11 cellular contexts compared by ENCODE assay signal in genomic region chr12:103401421-103401820, GRCh38.
DNase-seq lines count a peak whose midpoint lies in the region; ATAC-seq and TF ChIP-seq lines count a peak whose summit lies in the region.
"Had no signal": no experiment of that assay in that cellular context is flagged by ENCODE, and none has a peak within 500 bp of the region (broad histone marks: within the 10 kb centered on the region; RNA-seq: fewer than 3 reads in every experiment).

No MANE protein-coding gene starts in this region.

- H3K4me3 Mint-ChIP-seq in natural killer cell treated with Interleukin-12 subunit alpha and Interleukin-12 subunit beta and Interleukin-15 and Interleukin-18, amount 100 ng/mL, for 72 hours, result no peak overlapping the region
- H3K4me3 Mint-ChIP-seq: activated CD8-positive, alpha-beta memory T cell treated with anti-CD3 and anti-CD28 coated beads, Interleukin-2, amount 10 ng/mL, durations not matched to agents 7 days and 5 days; CD4-positive, alpha-beta T cell; T-helper 1 cell treated with Interleukin-12 subunit alpha and Interleukin-12 subunit beta and Interleukin-4 antibody, amounts not matched to agents 30 μg/mL and 1 μg/mL, for 36 hours had no signal

- BruUV-seq in mammary epithelial cell (replicated peaks; lab: Mats Ljungman, UMichigan), result no TSS peak

- in situ Hi-C loops in mammary epithelial cell (cut with MboI; ENCODE audit: low sequenced_read_pairs in 2 of 2), result no loop called here

- no peaks in the 10 kb centered on the region for H3K36me3 Mint-ChIP-seq in natural killer cell treated with Interleukin-12 subunit alpha and Interleukin-12 subunit beta and Interleukin-15 and Interleukin-18, amount 100 ng/mL, for 72 hours
- H3K36me3 Mint-ChIP-seq: activated CD8-positive, alpha-beta memory T cell treated with anti-CD3 and anti-CD28 coated beads, Interleukin-2, amount 10 ng/mL, durations not matched to agents 7 days and 5 days had no signal

- H4K20me1 ChIP-seq in mammary epithelial cell (ENCODE audit: insufficient read depth, low read length), result no peaks in the 10 kb centered on the region

- no peak for ATAC-seq in natural killer cell treated with Interleukin-12 subunit alpha and Interleukin-12 subunit beta and Interleukin-15 and Interleukin-18, amount 100 ng/mL, for 72 hours
- no peak for ATAC-seq in GM21447 (IDR thresholded peaks at IDR 0.05; ENCODE audit: unreplicated experiment)
- ATAC-seq: activated CD8-positive, alpha-beta memory T cell treated with anti-CD3 and anti-CD28 coated beads, Interleukin-2, amount 10 ng/mL, durations not matched to agents 7 days and 5 days had no signal

- DNase-seq in A172 (ENCODE audit: low spot score) (peak; percentile 57), DMS53 treated with DMSO at 0.1 percent for 48 hours (lab: John Stamatoyannopoulos, UW; ENCODE audit: unreplicated experiment) (peak; percentile 57), NCI-H146 treated with DMSO at 0.1 percent for 48 hours (lab: John Stamatoyannopoulos, UW; ENCODE audit: unreplicated experiment) (peak; percentile 63), mammary epithelial cell (peak; percentile 78), DMS79 (lab: John Stamatoyannopoulos, UW) (no peak), cerebellar cortex (ENCODE audit: low spot score) (no peak)
- DNase-seq in natural killer cell treated with Interleukin-12 subunit alpha and Interleukin-12 subunit beta and Interleukin-15 and Interleukin-18, amount 100 ng/mL, for 72 hours (ENCODE audit: low spot score), result no peak
- DNase-seq: activated CD8-positive, alpha-beta memory T cell treated with anti-CD3 and anti-CD28 coated beads, Interleukin-2, amount 10 ng/mL, durations not matched to agents 7 days and 5 days had no signal

- dilution Hi-C loops in mammary epithelial cell (cut with HindIII; ENCODE audit: low sequenced_read_pairs), result no loop called here

- H3K27ac ChIP-seq in mammary epithelial cell (ENCODE audit: insufficient read depth, low read depth, low read length), result no peak overlapping the region

- no peaks in the 10 kb centered on the region for H3K36me3 ChIP-seq in mammary epithelial cell (ENCODE audit: insufficient read depth, low read length)

- peak overlapping the region; percentile 43 for H2AFZ ChIP-seq in mammary epithelial cell (ENCODE audit: low read depth, low read length)

- CTCF ChIA-PET in mammary epithelial cell (lab: Charles Lee; ENCODE audit: low non-redundant PET), result no interaction called here

- 50% methylated on average over 3 of the region's 3 CpGs for WGBS in mammary epithelial cell (ENCODE audit: low coverage, missing lambda C conversion rate)

- intact Hi-C loops in mammary epithelial cell (cut with micrococcal nuclease), result loop anchor here (1.0 to 5.0 kb wide), 4 partner anchors 95 to 454 kb away; no protein-coding TSS in a partner anchor

- H3K4me1 ChIP-seq in mammary epithelial cell (ENCODE audit: insufficient read depth, low read length), result peaks cover 5% of the 10 kb centered on the region

- H3K9ac ChIP-seq in mammary epithelial cell (ENCODE audit: insufficient read depth, low read length), result no peak overlapping the region

- no peak overlapping the region for H3K4me3 ChIP-seq in mammary epithelial cell (replicated peaks in 1 of 3; ENCODE audit: insufficient read depth in 1 of 3, low read depth in 2 of 3, low read length in 3 of 3)

- TF ChIP-seq CTCF in mammary epithelial cell (conservative IDR thresholded peaks at IDR 0.05 in 1 of 2, IDR thresholded peaks at IDR 0.05 in 1 of 2; ENCODE audit: extremely low read depth in 1 of 2, insufficient read depth in 1 of 2, low read depth in 1 of 2, low read length in 2 of 2), result peak; percentile 56 to 61

- no peaks in the 10 kb centered on the region for H3K27me3 ChIP-seq in mammary epithelial cell (ENCODE audit: insufficient read depth, low read length)

- peaks cover 3% of the 10 kb centered on the region for H3K9me3 Mint-ChIP-seq in natural killer cell treated with Interleukin-12 subunit alpha and Interleukin-12 subunit beta and Interleukin-15 and Interleukin-18, amount 100 ng/mL, for 72 hours
- H3K9me3 Mint-ChIP-seq: CD4-positive, alpha-beta T cell had no signal

- H3K79me2 ChIP-seq in mammary epithelial cell (ENCODE audit: insufficient read depth, low read length), result no peaks in the 10 kb centered on the region

- no peak overlapping the region for H3K27ac Mint-ChIP-seq in natural killer cell treated with Interleukin-12 subunit alpha and Interleukin-12 subunit beta and Interleukin-15 and Interleukin-18, amount 100 ng/mL, for 72 hours
- H3K27ac Mint-ChIP-seq: activated CD8-positive, alpha-beta memory T cell treated with anti-CD3 and anti-CD28 coated beads, Interleukin-2, amount 10 ng/mL, durations not matched to agents 7 days and 5 days; CD4-positive, alpha-beta T cell; T-helper 1 cell treated with Interleukin-12 subunit alpha and Interleukin-12 subunit beta and Interleukin-4 antibody, amounts not matched to agents 30 μg/mL and 1 μg/mL, for 36 hours had no signal

- H3K9me3 ChIP-seq in mammary epithelial cell (replicated peaks; ENCODE audit: insufficient read depth, low read length), result no peaks in the 10 kb centered on the region

- no peaks in the 10 kb centered on the region for H3K27me3 Mint-ChIP-seq in natural killer cell treated with Interleukin-12 subunit alpha and Interleukin-12 subunit beta and Interleukin-15 and Interleukin-18, amount 100 ng/mL, for 72 hours
- H3K27me3 Mint-ChIP-seq: activated CD8-positive, alpha-beta memory T cell treated with anti-CD3 and anti-CD28 coated beads, Interleukin-2, amount 10 ng/mL, durations not matched to agents 7 days and 5 days; CD4-positive, alpha-beta T cell had no signal

- H3K4me1 Mint-ChIP-seq in natural killer cell treated with Interleukin-12 subunit alpha and Interleukin-12 subunit beta and Interleukin-15 and Interleukin-18, amount 100 ng/mL, for 72 hours (ENCODE audit: low read depth in 2 of 2), result no peaks in the 10 kb centered on the region
- H3K4me1 Mint-ChIP-seq: activated CD8-positive, alpha-beta memory T cell treated with anti-CD3 and anti-CD28 coated beads, Interleukin-2, amount 10 ng/mL, durations not matched to agents 7 days and 5 days had no signal

- peak overlapping the region; percentile 15 for H3K4me2 ChIP-seq in mammary epithelial cell (ENCODE audit: insufficient read depth, low read depth, low read length)

Comparison
In these comparisons a context has a peak if more than half of its experiments do, and no peak if none do; other contexts are left out.
1. DNase-seq: peak in A172 (single experiment), DMS53 treated with DMSO at 0.1 percent for 48 hours (single experiment), NCI-H146 treated with DMSO at 0.1 percent for 48 hours (single experiment) and mammary epithelial cell (single experiment); none in DMS79 (single experiment), natural killer cell treated with Interleukin-12 subunit alpha and Interleukin-12 subunit beta and Interleukin-15 and Interleukin-18, amount 100 ng/mL, for 72 hours (single experiment) and cerebellar cortex (single experiment).